Comparison of ENCODE assay signal across 8 cellular contexts in the genomic region with DNA sequence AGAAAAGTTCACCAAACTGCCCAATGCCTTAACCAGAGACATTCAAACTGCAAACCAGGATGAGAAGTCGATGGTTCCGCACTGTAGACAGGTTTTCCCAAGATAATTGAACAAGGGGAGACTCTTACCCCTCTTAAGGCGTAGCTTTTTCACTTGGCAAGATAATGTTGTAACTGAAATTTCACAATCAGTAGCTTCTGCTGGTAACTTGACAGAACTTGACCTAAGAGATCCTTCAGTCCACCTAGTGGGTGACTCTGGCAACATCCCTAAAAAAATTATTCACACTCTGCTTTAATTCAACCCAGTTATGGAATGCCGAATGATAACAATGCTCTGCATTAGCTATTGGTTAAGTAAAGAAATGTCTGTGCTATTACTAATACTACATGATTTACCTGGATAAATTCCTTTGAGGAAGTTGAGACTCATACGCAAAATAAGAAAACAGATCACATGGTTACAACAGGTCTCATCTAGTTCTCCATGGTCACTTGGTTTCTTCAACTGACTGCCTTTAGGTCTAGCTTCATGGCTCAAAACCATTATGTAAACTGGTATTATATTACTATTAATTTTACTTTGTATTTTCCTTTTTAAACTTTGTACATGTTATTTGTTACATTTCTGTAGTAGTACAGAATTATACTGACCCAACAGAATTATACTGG. TPM values are rescaled to one million over a fixed set of nuclear protein-coding genes. Genes with fewer than 3 reads are reported as not detected.
DNase-seq lines count a peak whose midpoint lies in the region; ATAC-seq, FAIRE-seq and TF ChIP-seq lines count a peak whose summit lies in the region.

No MANE protein-coding gene starts in this region.

- H3K4me3 ChIP-seq in AG04449 (ENCODE audit: low read depth, low read length) = no peak overlapping the region
- no peak overlapping the region for H3K4me3 ChIP-seq in fibroblast of pulmonary artery (replicated peaks; ENCODE audit: low read depth, low read length)
- no peak overlapping the region for H3K4me3 ChIP-seq in sigmoid colon
- H3K4me3 ChIP-seq in aorta (ENCODE audit: low read length in 2 of 2) = no peak overlapping the region

- no peak for ATAC-seq in aorta (ENCODE audit: low FRiP score)
- no peak for ATAC-seq in HG02973 (IDR thresholded peaks at IDR 0.05; ENCODE audit: unreplicated experiment)

- POLR2A ChIA-PET in AG04449 (lab: Yijun Ruan, JAX) = no interaction called here

- in situ Hi-C loops in SK-MEL-5 (cut with HindIII; ENCODE audit: low pct_unique_long_range_greater_than_20kb, low sequenced_read_pairs) = no loop called here

- no peaks in the 10 kb centered on the region for H3K36me3 ChIP-seq in sigmoid colon
- H3K36me3 ChIP-seq in aorta (ENCODE audit: control insufficient read depth in 1 of 2, insufficient read depth in 2 of 2, low read length in 1 of 2) = no peaks in the 10 kb centered on the region

- TF ChIP-seq EP300 in sigmoid colon (IDR thresholded peaks at IDR 0.05) = no peak

- DNase-seq in AG04449 (ENCODE audit: low read depth, low spot score) = no peak
- no peak for DNase-seq in H54 (ENCODE audit: insufficient read length, low spot score)
- peak; percentile 67 for DNase-seq in SK-MEL-5 (ENCODE audit: low read depth, low spot score)
- DNase-seq in fibroblast of pulmonary artery (ENCODE audit: low read depth) = peak; percentile 71
- no peak for DNase-seq in sigmoid colon
- DNase-seq in aorta = no peak
- DNase-seq in activated CD8-positive, alpha-beta memory T cell treated with anti-CD3 and anti-CD28 coated beads, Interleukin-2, amount 50 U/mL, for 4 hours = no peak

- 72 to 80% methylated on average over 5 of the region's 5 CpGs for WGBS in sigmoid colon, 2 donors
- 40 to 49% methylated on average over 5 of the region's 5 CpGs for WGBS in aorta, 2 donors

- FAIRE-seq in H54 (lab: Jason Lieb, UNC) = peak; percentile 52

- CTCF ChIA-PET in AG04449 (lab: Yijun Ruan, JAX) = interaction anchor here (0.8 to 2.8 kb wide), 18 partner anchors 10 to 330 kb away, joined by 3 to 36 read pairs (median 5); a partner anchor contains a TSS

- H3K9me3 ChIP-seq in sigmoid colon (no peaks in the 10 kb centered on the region), aorta (ENCODE audit: control insufficient read depth, low read length) (no peaks in the 10 kb centered on the region)

- TF ChIP-seq CTCF in AG04449 (IDR thresholded peaks at IDR 0.05; ENCODE audit: insufficient read depth, low read length, missing control alignments) = peak; percentile 39
- TF ChIP-seq CTCF in fibroblast of pulmonary artery (IDR thresholded peaks at IDR 0.05; ENCODE audit: low read length, missing control alignments) = peak; percentile 61
- TF ChIP-seq CTCF in sigmoid colon (IDR thresholded peaks at IDR 0.05) = peak; percentile 36 to 48 (median 40)

- intact Hi-C loops in sigmoid colon (cut with DNase I) = loop anchor here (5.0 kb wide), 1 partner anchor 66 kb away; no protein-coding TSS in a partner anchor
- intact Hi-C loops in aorta (cut with DNase I) = loop anchor here in 1 of 2 donors (10.0 kb wide), 1 partner anchor 63 kb away; no protein-coding TSS in a partner anchor

- H3K27me3 ChIP-seq in sigmoid colon (no peaks in the 10 kb centered on the region), aorta (ENCODE audit: control insufficient read depth in 1 of 2, insufficient read depth in 2 of 2, low read length in 1 of 2) (no peaks in the 10 kb centered on the region)

- no peak for TF ChIP-seq POLR2A in H54 (IDR thresholded peaks at IDR 0.05; ENCODE audit: low read depth, low read length)
- no peak for TF ChIP-seq POLR2A in sigmoid colon (IDR thresholded peaks at IDR 0.05)

- H3K27ac ChIP-seq in sigmoid colon (peak overlapping the region in 2 of 4 donors; percentile 20 to 41), aorta (ENCODE audit: low read depth in 1 of 2, low read length in 2 of 2) (no peak overlapping the region)

- H3K4me1 ChIP-seq in sigmoid colon = peaks cover 0 to 63% (median 50%) of the 10 kb centered on the region in 4 donors
- H3K4me1 ChIP-seq in aorta (ENCODE audit: control insufficient read depth in 1 of 2, insufficient read depth in 2 of 2, low read length in 2 of 2) = peaks cover 4 to 6% of the 10 kb centered on the region in 2 donors

RNA-seq across cellular contexts. Expression of a gene that starts 9.1 kb away (rescaled TPM):
- total RNA-seq in SK-MEL-5 (2014; rRNA removed; shearing (Covaris generic)) = 19.3 and 19.8 TPM in 2 replicates
- 9.5 and 12.0 TPM in 2 replicates for polyA plus RNA-seq in SK-MEL-5 (2015; cell fraction: cytosol; rRNA removed)
- 19.9 and 23.0 TPM in 2 replicates for polyA plus RNA-seq in SK-MEL-5 (2015; cell fraction: nucleus; rRNA removed)
- total RNA-seq in sigmoid colon (10 to 100 TPM; 61.4 to 83.6 (median 79.0) TPM), aorta (100 to 1,000 TPM in 1 of 2 donors, 10 to 100 TPM in 1; 83.9 to 102 TPM)
- polyA plus RNA-seq in sigmoid colon (10 to 100 TPM in 2 of 3 donors, 1 to 10 TPM in 1; 9.9 to 16.8 (median 15.6) TPM), aorta (10 to 100 TPM; 12.3 to 32.8 TPM)

Comparison
In these comparisons a context has a peak if more than half of its experiments do, and no peak if none do; other contexts are left out.
1. DNase-seq: peak in SK-MEL-5 (single experiment) and fibroblast of pulmonary artery (single experiment); none in AG04449 (single experiment), H54 (single experiment), sigmoid colon (single experiment), aorta (0 of 2) and activated CD8-positive, alpha-beta memory T cell treated with anti-CD3 and anti-CD28 coated beads, Interleukin-2, amount 50 U/mL, for 4 hours (single experiment).
2. Peak in every context shown above with its lines, with median percentiles within 50 percentile points of each other: CTCF ChIP-seq.